ENCODE assay signal across 21 cellular contexts in genomic region chr3:58670506-58671125, GRCh38. TPM values are rescaled to one million over a fixed set of nuclear protein-coding genes. Genes with fewer than 3 reads are reported as not detected.
DNase-seq lines count a peak whose midpoint lies in the region; TF ChIP-seq lines count a peak whose summit lies in the region.
"Had no signal": no experiment of that assay in that cellular context is flagged by ENCODE, and none has a peak within 500 bp of the region (broad histone marks: within the 10 kb centered on the region; RNA-seq: fewer than 3 reads in every experiment).

No MANE protein-coding gene starts in this region.

- H3K9me2 ChIP-seq in Loucy (replicated peaks; ENCODE audit: low read depth, low read length), result no peaks in the 10 kb centered on the region
- H3K9me2 ChIP-seq: SK-N-SH had no signal

- no peaks in the 10 kb centered on the region for H3K9me3 ChIP-seq in Loucy (ENCODE audit: insufficient read depth, low read depth, low read length)
- H3K9me3 ChIP-seq: Caco-2, HAP-1, SK-N-SH had no signal

- DNase-seq in NCI-H82 (lab: John Stamatoyannopoulos, UW) (peak; percentile 13), NCI-H82 treated with DMSO at 0.1 percent for 48 hours (lab: John Stamatoyannopoulos, UW; ENCODE audit: unreplicated experiment) (no peak), NCI-H69 (lab: John Stamatoyannopoulos, UW) (peak; percentile 58), mesenteric fat pad (ENCODE audit: low spot score) (peak; percentile 62), NCI-H2081 (lab: John Stamatoyannopoulos, UW) (no peak), RWPE1 (ENCODE audit: low spot score) (no peak), GM13977 (ENCODE audit: low spot score) (no peak)
- DNase-seq: Caco-2, DMS53, NCI-H1105, NCI-H187, NCI-H2227 treated with DMSO at 0.1 percent for 48 hours, NCI-H748 treated with DMSO at 0.1 percent for 48 hours, Right ventricle myocardium superior, SK-N-SH, T-helper 1 cell had no signal

- H3K79me2 ChIP-seq in Loucy (ENCODE audit: insufficient read depth, low read length), result no peaks in the 10 kb centered on the region

- H3K4me3 ChIP-seq in Loucy (ENCODE audit: low read length, poor library complexity, severe bottlenecking), result peak overlapping the region; percentile 2
- H3K4me3 ChIP-seq: HAP-1 had no signal

- TF ChIP-seq CTCF in Loucy (conservative IDR thresholded peaks at IDR 0.05; ENCODE audit: low read length) (no peak), RWPE1 (conservative IDR thresholded peaks at IDR 0.05; ENCODE audit: low read depth) (no peak), GM13977 (IDR thresholded peaks at IDR 0.05; ENCODE audit: extremely low read depth, insufficient read depth, missing control alignments) (no peak)

- no peak overlapping the region for H2AFZ ChIP-seq in Loucy (ENCODE audit: low read length)

- H4K20me1 ChIP-seq in Loucy (ENCODE audit: insufficient read depth, low read length, poor library complexity, severe bottlenecking), result no peaks in the 10 kb centered on the region

- CTCF ChIA-PET in RWPE1 (lab: Yijun Ruan, JAX), result no interaction called here

- no peaks in the 10 kb centered on the region for H3F3A ChIP-seq in Loucy (ENCODE audit: low read depth)

- peak overlapping the region; percentile 35 for H3K9ac ChIP-seq in Loucy (ENCODE audit: low read depth, low read length, poor library complexity, severe bottlenecking)
- H3K9ac ChIP-seq: KMS-11, SK-N-SH had no signal

- in situ Hi-C loops in GM13977 (cut with MboI; ENCODE audit: low pct_unique_long_range_greater_than_20kb, low sequenced_read_pairs, unreplicated experiment), result no loop called here

- no peak overlapping the region for H3K27ac ChIP-seq in RWPE1
- H3K27ac ChIP-seq: KMS-11 had no signal

- POLR2A ChIA-PET in RWPE1 (lab: Yijun Ruan, JAX; ENCODE audit: low non-redundant PET), result no interaction called here

- no peaks in the 10 kb centered on the region for H3K27me3 ChIP-seq in Loucy (ENCODE audit: insufficient read depth, low read length, poor library complexity, severe bottlenecking)

- H3K4me2 ChIP-seq in Loucy (ENCODE audit: low read depth, low read length, poor library complexity, severe bottlenecking), result peak overlapping the region; percentile 46
- H3K4me2 ChIP-seq: KMS-11, SK-N-SH had no signal

- H3K4me1 ChIP-seq in Loucy (ENCODE audit: insufficient read depth, low read length, poor library complexity, severe bottlenecking), result peaks cover 18% of the 10 kb centered on the region
- H3K4me1 ChIP-seq: HAP-1 had no signal

- H3K36me3 ChIP-seq in Loucy (ENCODE audit: insufficient read depth, low read length), result no peaks in the 10 kb centered on the region
- H3K36me3 ChIP-seq: HAP-1 had no signal

RNA-seq across cellular contexts. Expression of gene FAM3D, which starts 4.0 kb away (rescaled TPM):
- total RNA-seq in mesenteric fat pad, result 0.51 TPM
- total RNA-seq: A673, Caco-2, MCF 10A, Right ventricle myocardium superior had no signal

Comparison
In these comparisons a context has a peak if more than half of its experiments do, and no peak if none do; other contexts are left out.
1. DNase-seq: peak in NCI-H82 (single experiment), NCI-H69 (single experiment) and mesenteric fat pad (single experiment); none in NCI-H82 treated with DMSO at 0.1 percent for 48 hours (single experiment), NCI-H2081 (0 of 2), RWPE1 (single experiment) and GM13977 (single experiment).